Comparison of ENCODE assay signal across 14 cellular contexts in genomic region chr1:64098436-64098835, GRCh38.
DNase-seq lines count a peak whose midpoint lies in the region; ATAC-seq, FAIRE-seq and TF ChIP-seq lines count a peak whose summit lies in the region.
"Had no signal": no experiment of that assay in that cellular context is flagged by ENCODE, and none has a peak within 500 bp of the region (broad histone marks: within the 10 kb centered on the region; RNA-seq: fewer than 3 reads in every experiment).

No MANE protein-coding gene starts in this region.

- CTCF ChIA-PET in activated CD4-positive, alpha-beta T cell treated with anti-CD3 and anti-CD28 coated beads, Interleukin-2, amount 10 ng/mL, durations not matched to agents 7 days and 5 days (lab: Charles Lee) = no interaction called here

- H4K20me1 ChIP-seq in GM23338 (replicated peaks; ENCODE audit: insufficient read depth) (peaks cover 11% of the 10 kb centered on the region), keratinocyte (ENCODE audit: control insufficient read depth, extremely low read depth, insufficient read depth, low read length) (no peaks in the 10 kb centered on the region), neural progenitor cell (ENCODE audit: low read depth) (peaks cover 11% of the 10 kb centered on the region), MM.1S (ENCODE audit: insufficient read depth, low read length) (no peaks in the 10 kb centered on the region)

- no peaks in the 10 kb centered on the region for H3K9me3 Mint-ChIP-seq in GM23338
- H3K9me3 Mint-ChIP-seq in neural progenitor cell = no peaks in the 10 kb centered on the region
- no peaks in the 10 kb centered on the region for H3K9me3 Mint-ChIP-seq in activated CD4-positive, alpha-beta T cell treated with anti-CD3 and anti-CD28 coated beads, Interleukin-2, amount 10 ng/mL, durations not matched to agents 7 days and 5 days
- H3K9me3 Mint-ChIP-seq: IgD-negative memory B cell had no signal

- no peaks in the 10 kb centered on the region for H3K27me3 ChIP-seq in GM23338 (ENCODE audit: insufficient read depth)
- H3K27me3 ChIP-seq in SJCRH30 = no peaks in the 10 kb centered on the region
- H3K27me3 ChIP-seq in keratinocyte (ENCODE audit: control insufficient read depth, extremely low read depth, insufficient read depth, low read length) = no peaks in the 10 kb centered on the region
- H3K27me3 ChIP-seq in neural progenitor cell = no peaks in the 10 kb centered on the region
- no peaks in the 10 kb centered on the region for H3K27me3 ChIP-seq in MM.1S (replicated peaks; ENCODE audit: insufficient read depth, low read length)

- no peak overlapping the region for H3K4me3 ChIP-seq in GM23338
- H3K4me3 ChIP-seq in SJCRH30 = no peak overlapping the region
- H3K4me3 ChIP-seq in keratinocyte (ENCODE audit: control insufficient read depth in 2 of 3, extremely low read depth in 1 of 3, insufficient read depth in 2 of 3, low read depth in 1 of 3, low read length in 3 of 3) = no peak overlapping the region
- H3K4me3 ChIP-seq in neural progenitor cell = no peak overlapping the region
- no peak overlapping the region for H3K4me3 ChIP-seq in MM.1S (ENCODE audit: low read length)
- H3K4me3 ChIP-seq: SK-N-MC had no signal

- H3K4me3 Mint-ChIP-seq in GM23338 (no peak overlapping the region), neural progenitor cell (no peak overlapping the region)
- no peak overlapping the region for H3K4me3 Mint-ChIP-seq in activated CD4-positive, alpha-beta T cell treated with anti-CD3 and anti-CD28 coated beads, Interleukin-2, amount 10 ng/mL, durations not matched to agents 7 days and 5 days
- H3K4me3 Mint-ChIP-seq: IgD-negative memory B cell had no signal

- H3K4me2 ChIP-seq in GM23338 = no peak overlapping the region
- H3K4me2 ChIP-seq in keratinocyte (ENCODE audit: control insufficient read depth, extremely low read depth, insufficient read depth, low read depth, low read length) = no peak overlapping the region
- H3K4me2 ChIP-seq in neural progenitor cell = no peak overlapping the region
- no peak overlapping the region for H3K4me2 ChIP-seq in MM.1S (ENCODE audit: low read depth, low read length)

- no peaks in the 10 kb centered on the region; the same call in 1 of the 2 replicates for H3K4me1 ChIP-seq in GM23338 (ENCODE audit: insufficient read depth)
- peaks cover 14% of the 10 kb centered on the region; the same call in 1 of the 2 replicates for H3K4me1 ChIP-seq in SJCRH30
- H3K4me1 ChIP-seq in keratinocyte (ENCODE audit: control insufficient read depth, extremely low read depth, insufficient read depth, low read length) = peaks cover 13% of the 10 kb centered on the region
- H3K4me1 ChIP-seq in neural progenitor cell = peaks cover 19% of the 10 kb centered on the region
- H3K4me1 ChIP-seq in MM.1S (ENCODE audit: low read length) = no peaks in the 10 kb centered on the region
- H3K4me1 ChIP-seq: Caco-2 had no signal

- TF ChIP-seq CTCF in GM23338 (conservative IDR thresholded peaks at IDR 0.05; ENCODE audit: low read depth in 2 of 2) (no peak), keratinocyte (optimal IDR thresholded peaks at IDR 0.05 in 1 of 3, IDR thresholded peaks at IDR 0.05 in 1 of 3, conservative IDR thresholded peaks at IDR 0.05 in 1 of 3; ENCODE audit: extremely low read depth in 1 of 3, insufficient read depth in 2 of 3, low read length in 3 of 3) (no peak), neural progenitor cell (IDR thresholded peaks at IDR 0.05) (no peak), MM.1S (IDR thresholded peaks at IDR 0.05; ENCODE audit: low read length) (no peak)

- DNase-seq in GM23338 (ENCODE audit: low spot score) = no peak
- peak in 1 of 2 experiments; percentile 39 for DNase-seq in SJCRH30
- no peak for DNase-seq in keratinocyte (ENCODE audit: low read depth, low spot score)
- DNase-seq in neural progenitor cell (ENCODE audit: low spot score) = no peak
- DNase-seq in activated CD4-positive, alpha-beta T cell treated with anti-CD3 and anti-CD28 coated beads, Interleukin-2, amount 10 ng/mL, durations not matched to agents 7 days and 5 days = no peak
- no peak for DNase-seq in MM.1S
- DNase-seq: Caco-2, H7, Kasumi-1, NCI-H1105 treated with DMSO at 0.1 percent for 48 hours, NCI-H748 treated with DMSO at 0.1 percent for 48 hours had no signal

- H3K27me3 Mint-ChIP-seq in GM23338 (ENCODE audit: insufficient read depth, low read depth, poor library complexity) = peaks cover 6% of the 10 kb centered on the region
- no peaks in the 10 kb centered on the region for H3K27me3 Mint-ChIP-seq in neural progenitor cell (ENCODE audit: insufficient read depth, low read depth)
- H3K27me3 Mint-ChIP-seq in activated CD4-positive, alpha-beta T cell treated with anti-CD3 and anti-CD28 coated beads, Interleukin-2, amount 10 ng/mL, durations not matched to agents 7 days and 5 days = peaks cover 6% of the 10 kb centered on the region

- POLR2A ChIA-PET in activated CD4-positive, alpha-beta T cell treated with anti-CD3 and anti-CD28 coated beads, Interleukin-2, amount 10 ng/mL, durations not matched to agents 7 days and 5 days (lab: Charles Lee) = no interaction called here

- H3K9me1 ChIP-seq in keratinocyte (ENCODE audit: control insufficient read depth, extremely low read depth, insufficient read depth, low read length) = no peaks in the 10 kb centered on the region

- H3K27ac ChIP-seq in GM23338 (ENCODE audit: low read depth) = no peak overlapping the region
- peak overlapping the region; percentile 58 for H3K27ac ChIP-seq in SJCRH30
- H3K27ac ChIP-seq in keratinocyte (ENCODE audit: control insufficient read depth, insufficient read depth, low read length) = no peak overlapping the region
- peak overlapping the region; percentile 13 for H3K27ac ChIP-seq in neural progenitor cell
- H3K27ac ChIP-seq in MM.1S (ENCODE audit: low read length) = no peak overlapping the region
- H3K27ac ChIP-seq: SK-N-MC had no signal

- no peaks in the 10 kb centered on the region for H3K36me3 ChIP-seq in GM23338 (ENCODE audit: insufficient read depth)
- no peaks in the 10 kb centered on the region for H3K36me3 ChIP-seq in SJCRH30
- no peaks in the 10 kb centered on the region for H3K36me3 ChIP-seq in keratinocyte (ENCODE audit: control insufficient read depth in 2 of 2, extremely low read depth in 1 of 2, insufficient read depth in 2 of 2, low read length in 2 of 2)
- H3K36me3 ChIP-seq in neural progenitor cell = no peaks in the 10 kb centered on the region
- no peaks in the 10 kb centered on the region for H3K36me3 ChIP-seq in MM.1S (replicated peaks; ENCODE audit: insufficient read depth, low read length)

- H3K4me1 Mint-ChIP-seq in GM23338 = peaks cover 46% of the 10 kb centered on the region
- H3K4me1 Mint-ChIP-seq in neural progenitor cell = peaks cover 28% of the 10 kb centered on the region
- no peaks in the 10 kb centered on the region for H3K4me1 Mint-ChIP-seq in activated CD4-positive, alpha-beta T cell treated with anti-CD3 and anti-CD28 coated beads, Interleukin-2, amount 10 ng/mL, durations not matched to agents 7 days and 5 days
- H3K4me1 Mint-ChIP-seq: IgD-negative memory B cell had no signal

- ATAC-seq in GM23338 = peak; percentile 18; the same call in 1 of the 3 replicates
- no peak for ATAC-seq in GM21423 (IDR thresholded peaks at IDR 0.05; ENCODE audit: unreplicated experiment)

- no peaks in the 10 kb centered on the region for H3F3A ChIP-seq in GM23338 (replicated peaks; ENCODE audit: low read depth)
- no peaks in the 10 kb centered on the region for H3F3A ChIP-seq in neural progenitor cell (ENCODE audit: low read depth)
- H3F3A ChIP-seq in MM.1S (ENCODE audit: insufficient read depth, low read length) = no peaks in the 10 kb centered on the region

- H3K36me3 Mint-ChIP-seq in GM23338 (ENCODE audit: low read depth) (peaks cover 3% of the 10 kb centered on the region; the same call in 1 of the 3 replicates), neural progenitor cell (no peaks in the 10 kb centered on the region)
- no peaks in the 10 kb centered on the region for H3K36me3 Mint-ChIP-seq in activated CD4-positive, alpha-beta T cell treated with anti-CD3 and anti-CD28 coated beads, Interleukin-2, amount 10 ng/mL, durations not matched to agents 7 days and 5 days (ENCODE audit: low read depth)
- H3K36me3 Mint-ChIP-seq: IgD-negative memory B cell had no signal

- H3K9ac ChIP-seq in keratinocyte (ENCODE audit: control insufficient read depth, extremely low read depth, insufficient read depth, low read length) (no peak overlapping the region), neural progenitor cell (no peak overlapping the region), MM.1S (ENCODE audit: low read length) (no peak overlapping the region)

- no peaks in the 10 kb centered on the region for H3K9me2 ChIP-seq in GM23338 (ENCODE audit: insufficient read depth)
- no peaks in the 10 kb centered on the region for H3K9me2 ChIP-seq in MM.1S (replicated peaks; ENCODE audit: insufficient read depth, low read length)

- H3K27ac Mint-ChIP-seq in GM23338 (peak overlapping the region; percentile 68; the same call in 1 of the 2 replicates), neural progenitor cell (no peak overlapping the region)
- H3K27ac Mint-ChIP-seq in activated CD4-positive, alpha-beta T cell treated with anti-CD3 and anti-CD28 coated beads, Interleukin-2, amount 10 ng/mL, durations not matched to agents 7 days and 5 days = no peak overlapping the region
- H3K27ac Mint-ChIP-seq: IgD-negative memory B cell had no signal

- H2AFZ ChIP-seq in GM23338 (no peak overlapping the region), keratinocyte (ENCODE audit: control insufficient read depth, low read length) (no peak overlapping the region), neural progenitor cell (replicated peaks) (no peak overlapping the region), MM.1S (ENCODE audit: low read length) (no peak overlapping the region)

- FAIRE-seq in keratinocyte (lab: Jason Lieb, UNC) = peak; percentile 52

- dilution Hi-C loops in keratinocyte (cut with MboI; ENCODE audit: extremely low pct_ligation_motif_present, low sequenced_read_pairs) = no loop called here

- H3K9me3 ChIP-seq in SJCRH30 (replicated peaks) (no peaks in the 10 kb centered on the region), keratinocyte (ENCODE audit: control insufficient read depth, low read depth, low read length) (no peaks in the 10 kb centered on the region), neural progenitor cell (ENCODE audit: low read depth) (no peaks in the 10 kb centered on the region), MM.1S (replicated peaks; ENCODE audit: insufficient read depth, low read length) (no peaks in the 10 kb centered on the region)
- H3K9me3 ChIP-seq: Caco-2 had no signal

- H3K79me2 ChIP-seq in GM23338 (replicated peaks; ENCODE audit: insufficient read depth) (peaks cover 8% of the 10 kb centered on the region; the same call in 1 of the 2 replicates), keratinocyte (ENCODE audit: control insufficient read depth, insufficient read depth, low read length) (no peaks in the 10 kb centered on the region), neural progenitor cell (ENCODE audit: low read depth) (peaks cover 38% of the 10 kb centered on the region), MM.1S (ENCODE audit: low read length) (no peaks in the 10 kb centered on the region)

TF ChIP-seq in GM23338, 12 proteins besides CTCF, POLR2A, EP300 and RAD21 (continues in another document):
- TF ChIP-seq NANOG (IDR thresholded peaks at IDR 0.05; ENCODE audit: borderline replicate concordance) (no peak), ZNF114 (CRISPR knock-in tag; IDR thresholded peaks at IDR 0.05) (no peak), EZH2 (IDR thresholded peaks at IDR 0.05; ENCODE audit: low read depth, unreplicated experiment) (no peak), STAT1 (IDR thresholded peaks at IDR 0.05; ENCODE audit: unreplicated experiment) (no peak)

Comparison
In these comparisons a context has a peak if more than half of its experiments do, and no peak if none do; other contexts are left out.
1. H3K27ac ChIP-seq: peak in SJCRH30 (single experiment) and neural progenitor cell (single experiment); none in GM23338 (single experiment), keratinocyte (single experiment) and MM.1S (single experiment).